8 cellular contexts compared by ENCODE assay signal in genomic region chr9:127968717-127969383, GRCh38.
DNase-seq lines count a peak whose midpoint lies in the region; ATAC-seq and TF ChIP-seq lines count a peak whose summit lies in the region.

No MANE protein-coding gene starts in this region.

- no peak overlapping the region for H3K4me3 ChIP-seq in AG04449 (ENCODE audit: low read depth, low read length)

- H3K27ac Mint-ChIP-seq in stimulated activated naive CD8-positive, alpha-beta T cell treated with anti-CD3 and anti-CD28 coated beads, Interleukin-15, amount 100 ng/mL, for 72 hours, result peak overlapping the region; percentile 97 to 98

- H3K9me3 Mint-ChIP-seq in stimulated activated naive CD8-positive, alpha-beta T cell treated with anti-CD3 and anti-CD28 coated beads, Interleukin-15, amount 100 ng/mL, for 72 hours, result no peaks in the 10 kb centered on the region

- ATAC-seq in stimulated activated naive CD8-positive, alpha-beta T cell treated with anti-CD3 and anti-CD28 coated beads, Interleukin-15, amount 100 ng/mL, for 72 hours, result no peak
- no peak for ATAC-seq in GM19328 (IDR thresholded peaks at IDR 0.05; ENCODE audit: unreplicated experiment)

- H3K4me1 Mint-ChIP-seq in stimulated activated naive CD8-positive, alpha-beta T cell treated with anti-CD3 and anti-CD28 coated beads, Interleukin-15, amount 100 ng/mL, for 72 hours, result peaks cover 100% of the 10 kb centered on the region

- DNase-seq in AG04449 (ENCODE audit: low read depth, low spot score) (peak; percentile 70), HS-5 (ENCODE audit: low read depth) (peak; percentile 54), amygdala (lab: John Stamatoyannopoulos, UW) (peak in 31 of 56 donors; percentile 33 to 75 (median 55)), hypothalamus (lab: John Stamatoyannopoulos, UW) (peak in 28 of 51 donors; percentile 30 to 80 (median 56)), iPS-NIHi11 (ENCODE audit: low spot score) (no peak), inferior parietal cortex (ENCODE audit: extremely low spot score) (no peak)
- DNase-seq in stimulated activated naive CD8-positive, alpha-beta T cell treated with anti-CD3 and anti-CD28 coated beads, Interleukin-15, amount 100 ng/mL, for 72 hours, result peak in 1 of 2 donors; percentile 34

- H3K4me3 Mint-ChIP-seq in stimulated activated naive CD8-positive, alpha-beta T cell treated with anti-CD3 and anti-CD28 coated beads, Interleukin-15, amount 100 ng/mL, for 72 hours, result peak overlapping the region; percentile 85 to 92

- CTCF ChIA-PET in AG04449 (lab: Yijun Ruan, JAX), result interaction anchor here (1.0 to 1.7 kb wide), 3 partner anchors 26 to 148 kb away, joined by 3 to 5 read pairs (median 3); no protein-coding TSS in a partner anchor

- TF ChIP-seq CTCF in AG04449 (IDR thresholded peaks at IDR 0.05; ENCODE audit: insufficient read depth, low read length, missing control alignments), result no peak

- POLR2A ChIA-PET in AG04449 (lab: Yijun Ruan, JAX), result interaction anchor here (1.5 kb wide), 1 partner anchor 9 kb away, joined by 5 read pairs; no protein-coding TSS in a partner anchor

- no peaks in the 10 kb centered on the region for H3K27me3 Mint-ChIP-seq in stimulated activated naive CD8-positive, alpha-beta T cell treated with anti-CD3 and anti-CD28 coated beads, Interleukin-15, amount 100 ng/mL, for 72 hours

Comparison
In these comparisons a context has a peak if more than half of its experiments do, and no peak if none do; other contexts are left out.
1. DNase-seq: peak in AG04449 (single experiment), HS-5 (single experiment), amygdala (31 of 56) and hypothalamus (28 of 51); none in iPS-NIHi11 (single experiment) and inferior parietal cortex (single experiment).